ENCODE assay signal across 22 cellular contexts in genomic region chr1:85315789-85316188, GRCh38. TPM values are rescaled to one million over a fixed set of nuclear protein-coding genes. Genes with fewer than 3 reads are reported as not detected.
A peak's percentile ranks its signal among the peaks of the same experiment; 100 is the strongest.
DNase-seq lines count a peak whose midpoint lies in the region; ATAC-seq and TF ChIP-seq lines count a peak whose summit lies in the region.
"Had no signal": no experiment of that assay in that cellular context is flagged by ENCODE, and none has a peak within 500 bp of the region (broad histone marks: within the 10 kb centered on the region; RNA-seq: fewer than 3 reads in every experiment).

No MANE protein-coding gene starts in this region.

- H3K27ac ChIP-seq in cardiac muscle cell (peak overlapping the region; percentile 36), trophoblast cell (ENCODE audit: low read depth, low read length) (no peak overlapping the region), thyroid gland (no peak overlapping the region)
- H3K27ac ChIP-seq: 22Rv1, KMS-11 had no signal

- no peaks in the 10 kb centered on the region for H3K79me1 ChIP-seq in trophoblast cell (ENCODE audit: low read length)

- H3K4me3 ChIP-seq in cardiac muscle cell: no peak overlapping the region
- no peak overlapping the region for H3K4me3 ChIP-seq in trophoblast cell (ENCODE audit: low read depth, low read length)
- no peak overlapping the region for H3K4me3 ChIP-seq in thyroid gland (replicated peaks in 1 of 3)
- H3K4me3 ChIP-seq: uterus had no signal

- no peak overlapping the region for H4K8ac ChIP-seq in trophoblast cell (ENCODE audit: low read depth, low read length)

- no peaks in the 10 kb centered on the region for H3K27me3 ChIP-seq in cardiac muscle cell
- H3K27me3 ChIP-seq in trophoblast cell (ENCODE audit: insufficient read depth, low read length): no peaks in the 10 kb centered on the region
- no peaks in the 10 kb centered on the region for H3K27me3 ChIP-seq in thyroid gland
- H3K27me3 ChIP-seq: uterus had no signal

- no peak overlapping the region for H3K18ac ChIP-seq in trophoblast cell (ENCODE audit: low read length)

- TF ChIP-seq CTCF in cardiac muscle cell (IDR thresholded peaks at IDR 0.05; ENCODE audit: low read depth, low read length): no peak
- TF ChIP-seq CTCF in thyroid gland (IDR thresholded peaks at IDR 0.05): no peak

- no peak overlapping the region for H2BK120ac ChIP-seq in trophoblast cell (ENCODE audit: insufficient read depth, low read length, poor library complexity)

- no peaks in the 10 kb centered on the region for H3K79me2 ChIP-seq in trophoblast cell (ENCODE audit: control insufficient read depth, insufficient read depth, low read length, poor library complexity)

- H3K4me1 ChIP-seq in cardiac muscle cell (ENCODE audit: low read depth) (peaks cover 25% of the 10 kb centered on the region), trophoblast cell (ENCODE audit: control insufficient read depth in 1 of 2, insufficient read depth in 2 of 2, low read length in 2 of 2) (peaks cover 6 to 10% of the 10 kb centered on the region in 2 experiments), thyroid gland (peaks cover 7 to 14% of the 10 kb centered on the region in 2 donors)
- H3K4me1 ChIP-seq: uterus had no signal

- no peak overlapping the region for H2BK5ac ChIP-seq in trophoblast cell (ENCODE audit: low read depth, low read length, poor library complexity)

- no peak overlapping the region for H2AFZ ChIP-seq in trophoblast cell (ENCODE audit: insufficient read depth, low read length, poor library complexity)

- H3K9me3 ChIP-seq in cardiac muscle cell (ENCODE audit: low read depth) (no peaks in the 10 kb centered on the region), trophoblast cell (ENCODE audit: insufficient read depth, low read depth, low read length) (no peaks in the 10 kb centered on the region), thyroid gland (no peaks in the 10 kb centered on the region)
- H3K9me3 ChIP-seq: uterus had no signal

- no CpG with 5 or more reads among the region's 8 CpGs for WGBS in trophoblast cell (ENCODE audit: extremely low coverage, insufficient coverage, insufficient read length)
- 82 to 87% methylated on average over 8 of the region's 8 CpGs for WGBS in thyroid gland, 2 donors

- H3K36me3 ChIP-seq in cardiac muscle cell (no peaks in the 10 kb centered on the region), trophoblast cell (ENCODE audit: control insufficient read depth in 1 of 2, insufficient read depth in 2 of 2, low read length in 2 of 2) (no peaks in the 10 kb centered on the region), thyroid gland (no peaks in the 10 kb centered on the region)
- H3K36me3 ChIP-seq: uterus had no signal

- ATAC-seq in HG02588 (IDR thresholded peaks at IDR 0.05; ENCODE audit: unreplicated experiment): no peak
- ATAC-seq: left colon had no signal

- no peak overlapping the region for H3K9ac ChIP-seq in trophoblast cell (ENCODE audit: low read length)
- H3K9ac ChIP-seq: KMS-11 had no signal

- H4K12ac ChIP-seq in trophoblast cell (ENCODE audit: low read depth, low read length): no peak overlapping the region

- H2AK5ac ChIP-seq in trophoblast cell (ENCODE audit: low read length): no peak overlapping the region

- no peak overlapping the region for H3K4me2 ChIP-seq in trophoblast cell (ENCODE audit: low read length)
- H3K4me2 ChIP-seq: KMS-11 had no signal

- no peak overlapping the region for H3K23ac ChIP-seq in trophoblast cell (ENCODE audit: low read length)

- DNase-seq in NCI-H1105 (lab: John Stamatoyannopoulos, UW) (peak; percentile 76), NCI-H1105 treated with DMSO at 0.1 percent for 48 hours (lab: John Stamatoyannopoulos, UW) (no peak), amniotic epithelial cell (ENCODE audit: low read depth) (peak; percentile 54), cardiac muscle cell (ENCODE audit: low read depth in 1 of 2, low spot score in 1 of 2) (peak; percentile 20 to 52), trophoblast cell (peak; percentile 43 to 76), thyroid gland (no peak)
- DNase-seq in activated CD8-positive, alpha-beta memory T cell treated with anti-CD3 and anti-CD28 coated beads, Interleukin-2, amount 50 U/mL, for 4 hours: no peak
- DNase-seq: activated CD4-positive, alpha-beta T cell treated with anti-CD3 and anti-CD28 coated beads, Interleukin-2, amount 50 U/mL, for 4 hours; activated effector memory CD4-positive, alpha-beta T cell treated with anti-CD3 and anti-CD28 coated beads, Interleukin-2, amount 50 U/mL, for 16 hours; AML-193; CD8-positive, alpha-beta memory T cell; DMS53; erythroblast; left colon; NCI-H510A; retina; SIG-M5; stimulated activated CD4-positive, alpha-beta T cell treated with anti-CD3 and anti-CD28 coated beads, Interleukin-15, amount 100 ng/mL, for 24 hours; uterus had no signal

- intact Hi-C loops in thyroid gland (cut with DNase I): no loop called here

- H3K14ac ChIP-seq in trophoblast cell (ENCODE audit: low read length): no peak overlapping the region

- no peak overlapping the region for H3K4ac ChIP-seq in trophoblast cell (ENCODE audit: low read depth, low read length)

- H4K91ac ChIP-seq in trophoblast cell (ENCODE audit: low read depth, low read length): no peak overlapping the region

- H2BK12ac ChIP-seq in trophoblast cell (ENCODE audit: low read length): no peak overlapping the region

- no peak for TF ChIP-seq POLR2A in thyroid gland (IDR thresholded peaks at IDR 0.05)

RNA-seq across cellular contexts. Expression of gene BCL10, which starts 39.4 kb away (rescaled TPM):
- total RNA-seq in cardiac muscle cell (11.7 and 12.8 TPM in 2 replicates), thyroid gland (10 to 100 TPM; 13.6 to 28.5 (median 15.1) TPM)
- polyA plus RNA-seq in cardiac muscle cell: 11.7 and 18.9 TPM in 2 replicates
- polyA plus RNA-seq in trophoblast cell (2013): 13.1 and 13.6 TPM in 2 replicates

RNA-seq across cellular contexts. Expression of gene C1orf52, which starts 56.3 kb away (rescaled TPM):
- total RNA-seq in cardiac muscle cell: 63.4 and 71.6 TPM in 2 replicates
- polyA plus RNA-seq in cardiac muscle cell: 82.1 and 91.4 TPM in 2 replicates
- 34.4 TPM in 2 replicates for polyA plus RNA-seq in trophoblast cell (2013)
- total RNA-seq in thyroid gland: 10 to 100 TPM in 3 of 4 donors, 1 to 10 TPM in 1; 9.0 to 28.7 (median 17.5) TPM

Comparison
In these comparisons a context has a peak if more than half of its experiments do, and no peak if none do; other contexts are left out.
1. DNase-seq: peak in NCI-H1105 (single experiment), amniotic epithelial cell (single experiment), cardiac muscle cell (2 of 2) and trophoblast cell (2 of 2); none in NCI-H1105 treated with DMSO at 0.1 percent for 48 hours (single experiment), thyroid gland (0 of 2) and activated CD8-positive, alpha-beta memory T cell treated with anti-CD3 and anti-CD28 coated beads, Interleukin-2, amount 50 U/mL, for 4 hours (single experiment).